12 cellular contexts compared by ENCODE assay signal in the genomic region with DNA sequence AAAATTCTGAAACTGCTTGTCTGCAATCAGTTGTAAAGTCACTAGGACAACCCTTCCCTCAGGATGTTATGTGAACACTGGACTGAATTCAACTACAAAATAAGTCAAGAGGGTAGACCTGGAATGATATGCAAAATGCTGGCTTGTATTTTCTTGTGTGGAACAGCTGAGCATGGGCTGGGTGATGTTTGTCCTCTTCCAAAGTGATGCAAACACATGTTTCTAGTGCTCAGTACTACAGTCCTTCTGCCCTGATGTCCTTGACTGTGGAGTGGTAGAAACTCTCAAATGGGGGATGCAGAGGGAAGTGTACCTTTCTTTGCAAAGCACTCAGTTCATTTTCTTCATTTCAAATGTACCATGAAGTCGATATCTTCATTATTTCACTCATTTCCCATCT.
"Had no signal": no experiment of that assay in that cellular context is flagged by ENCODE, and none has a peak within 500 bp of the region (broad histone marks: within the 10 kb centered on the region; RNA-seq: fewer than 3 reads in every experiment).

No MANE protein-coding gene starts in this region.

- ATAC-seq: activated CD4-positive, CD25-positive, alpha-beta regulatory T cell treated with anti-CD3 and anti-CD28 coated beads, Interleukin-2, amount 50 U/mL, for 24 hours; body of pancreas had no signal

- H3K36me3 ChIP-seq: adrenal gland had no signal

- H3K27me3 ChIP-seq: adrenal gland, body of pancreas had no signal

- H3K9me3 ChIP-seq: adrenal gland, body of pancreas, psoas muscle had no signal

- H3K27ac ChIP-seq: body of pancreas, psoas muscle had no signal

- H3K4me3 ChIP-seq: adrenal gland, body of pancreas, psoas muscle had no signal

- DNase-seq: activated CD4-positive, alpha-beta memory T cell treated with anti-CD3 and anti-CD28 coated beads for 36 hours; activated naive CD4-positive, alpha-beta T cell; activated T-cell treated with anti-CD3 and anti-CD28 coated beads, Interleukin-2, amount 50 U/mL, for 48 hours; body of pancreas; endodermal cell; immature natural killer cell; left cardiac atrium; psoas muscle; stimulated activated CD4-positive, alpha-beta T cell treated with anti-CD3 and anti-CD28 coated beads, Interleukin-12 subunit alpha, Interleukin-12 subunit beta, amount 100 ng/mL, for 4 hours; stimulated activated naive CD4-positive, alpha-beta T cell had no signal

- H3K4me1 ChIP-seq: body of pancreas, psoas muscle had no signal
